ENCODE assay signal across 15 cellular contexts in genomic region chr2:10655074-10655840, GRCh38.
DNase-seq lines count a peak whose midpoint lies in the region; ATAC-seq lines count a peak whose summit lies in the region.
"Had no signal": no experiment of that assay in that cellular context is flagged by ENCODE, and none has a peak within 500 bp of the region (broad histone marks: within the 10 kb centered on the region; RNA-seq: fewer than 3 reads in every experiment).

No MANE protein-coding gene starts in this region.

- CTCF ChIA-PET in activated naive CD4-positive, alpha-beta T cell treated with anti-CD3 and anti-CD28 coated beads, Interleukin-2, amount 10 ng/mL, durations not matched to agents 7 days and 5 days (lab: Charles Lee), result interaction anchor here (1.0 kb wide), 1 partner anchor 210 kb away, joined by 3 read pairs; no protein-coding TSS in a partner anchor

- H3K27me3 Mint-ChIP-seq in activated naive CD4-positive, alpha-beta T cell treated with anti-CD3 and anti-CD28 coated beads, Interleukin-2, amount 10 ng/mL, durations not matched to agents 7 days and 5 days, result no peaks in the 10 kb centered on the region
- H3K27me3 Mint-ChIP-seq in T-helper 1 cell treated with Interleukin-12 subunit alpha and Interleukin-12 subunit beta and Interleukin-4 antibody, amounts not matched to agents 30 μg/mL and 1 μg/mL, for 36 hours (ENCODE audit: low read depth), result no peaks in the 10 kb centered on the region
- H3K27me3 Mint-ChIP-seq in central memory CD8-positive, alpha-beta T cell, result no peaks in the 10 kb centered on the region
- H3K27me3 Mint-ChIP-seq: IgD-negative memory B cell had no signal

- no peak for ATAC-seq in central memory CD8-positive, alpha-beta T cell (replicated peaks; ENCODE audit: extremely low read depth, poor library complexity, severe bottlenecking)
- ATAC-seq in stimulated activated effector memory CD8-positive, alpha-beta T cell treated with anti-CD3 and anti-CD28 coated beads, Interleukin-12 subunit alpha, Interleukin-12 subunit beta, amount 100 ng/mL, for 72 hours, result peak; percentile 29

- peaks cover 63% of the 10 kb centered on the region for H3K36me3 Mint-ChIP-seq in activated naive CD4-positive, alpha-beta T cell treated with anti-CD3 and anti-CD28 coated beads, Interleukin-2, amount 10 ng/mL, durations not matched to agents 7 days and 5 days
- peaks cover 50% of the 10 kb centered on the region for H3K36me3 Mint-ChIP-seq in T-helper 1 cell treated with Interleukin-12 subunit alpha and Interleukin-12 subunit beta and Interleukin-4 antibody, amounts not matched to agents 30 μg/mL and 1 μg/mL, for 36 hours (ENCODE audit: low read depth)
- peaks cover 51% of the 10 kb centered on the region for H3K36me3 Mint-ChIP-seq in central memory CD8-positive, alpha-beta T cell (ENCODE audit: insufficient read depth)
- H3K36me3 Mint-ChIP-seq in stimulated activated effector memory CD8-positive, alpha-beta T cell treated with anti-CD3 and anti-CD28 coated beads, Interleukin-12 subunit alpha, Interleukin-12 subunit beta, amount 100 ng/mL, for 72 hours, result peaks cover 100% of the 10 kb centered on the region

- H3K27ac Mint-ChIP-seq in activated naive CD4-positive, alpha-beta T cell treated with anti-CD3 and anti-CD28 coated beads, Interleukin-2, amount 10 ng/mL, durations not matched to agents 7 days and 5 days, result peak overlapping the region; percentile 73
- H3K27ac Mint-ChIP-seq in T-helper 1 cell treated with Interleukin-12 subunit alpha and Interleukin-12 subunit beta and Interleukin-4 antibody, amounts not matched to agents 30 μg/mL and 1 μg/mL, for 36 hours, result peak overlapping the region; percentile 47
- peak overlapping the region; percentile 54 for H3K27ac Mint-ChIP-seq in central memory CD8-positive, alpha-beta T cell (ENCODE audit: low read depth)
- peak overlapping the region; percentile 80 for H3K27ac Mint-ChIP-seq in stimulated activated effector memory CD8-positive, alpha-beta T cell treated with anti-CD3 and anti-CD28 coated beads, Interleukin-12 subunit alpha, Interleukin-12 subunit beta, amount 100 ng/mL, for 72 hours
- H3K27ac Mint-ChIP-seq: IgD-negative memory B cell had no signal

- no peaks in the 10 kb centered on the region for H3K9me3 Mint-ChIP-seq in activated naive CD4-positive, alpha-beta T cell treated with anti-CD3 and anti-CD28 coated beads, Interleukin-2, amount 10 ng/mL, durations not matched to agents 7 days and 5 days
- no peaks in the 10 kb centered on the region for H3K9me3 Mint-ChIP-seq in T-helper 1 cell treated with Interleukin-12 subunit alpha and Interleukin-12 subunit beta and Interleukin-4 antibody, amounts not matched to agents 30 μg/mL and 1 μg/mL, for 36 hours
- H3K9me3 Mint-ChIP-seq in central memory CD8-positive, alpha-beta T cell, result no peaks in the 10 kb centered on the region
- H3K9me3 Mint-ChIP-seq in stimulated activated effector memory CD8-positive, alpha-beta T cell treated with anti-CD3 and anti-CD28 coated beads, Interleukin-12 subunit alpha, Interleukin-12 subunit beta, amount 100 ng/mL, for 72 hours, result no peaks in the 10 kb centered on the region
- H3K9me3 Mint-ChIP-seq: IgD-negative memory B cell had no signal

- no peak overlapping the region for H3K4me3 Mint-ChIP-seq in activated naive CD4-positive, alpha-beta T cell treated with anti-CD3 and anti-CD28 coated beads, Interleukin-2, amount 10 ng/mL, durations not matched to agents 7 days and 5 days
- H3K4me3 Mint-ChIP-seq in T-helper 1 cell treated with Interleukin-12 subunit alpha and Interleukin-12 subunit beta and Interleukin-4 antibody, amounts not matched to agents 30 μg/mL and 1 μg/mL, for 36 hours, result peak overlapping the region; percentile 19
- H3K4me3 Mint-ChIP-seq in central memory CD8-positive, alpha-beta T cell, result no peak overlapping the region
- H3K4me3 Mint-ChIP-seq in stimulated activated effector memory CD8-positive, alpha-beta T cell treated with anti-CD3 and anti-CD28 coated beads, Interleukin-12 subunit alpha, Interleukin-12 subunit beta, amount 100 ng/mL, for 72 hours, result peak overlapping the region; percentile 29
- H3K4me3 Mint-ChIP-seq: IgD-negative memory B cell had no signal

- H3K4me1 Mint-ChIP-seq in activated naive CD4-positive, alpha-beta T cell treated with anti-CD3 and anti-CD28 coated beads, Interleukin-2, amount 10 ng/mL, durations not matched to agents 7 days and 5 days, result peaks cover 52% of the 10 kb centered on the region
- peaks cover 48% of the 10 kb centered on the region for H3K4me1 Mint-ChIP-seq in T-helper 1 cell treated with Interleukin-12 subunit alpha and Interleukin-12 subunit beta and Interleukin-4 antibody, amounts not matched to agents 30 μg/mL and 1 μg/mL, for 36 hours (ENCODE audit: low read depth)
- H3K4me1 Mint-ChIP-seq in central memory CD8-positive, alpha-beta T cell, result peaks cover 12% of the 10 kb centered on the region
- H3K4me1 Mint-ChIP-seq in stimulated activated effector memory CD8-positive, alpha-beta T cell treated with anti-CD3 and anti-CD28 coated beads, Interleukin-12 subunit alpha, Interleukin-12 subunit beta, amount 100 ng/mL, for 72 hours, result peaks cover 34% of the 10 kb centered on the region

- DNase-seq in activated naive CD4-positive, alpha-beta T cell treated with anti-CD3 and anti-CD28 coated beads, Interleukin-2, amount 10 ng/mL, durations not matched to agents 7 days and 5 days, result no peak
- no peak for DNase-seq in activated naive CD4-positive, alpha-beta T cell treated with Interleukin-2 at 50 U/mL for 16 hours
- DNase-seq in central memory CD8-positive, alpha-beta T cell (ENCODE audit: low spot score in 2 of 2), result no peak
- no peak for DNase-seq in stimulated activated effector memory CD8-positive, alpha-beta T cell treated with anti-CD3 and anti-CD28 coated beads, Interleukin-12 subunit alpha, Interleukin-12 subunit beta, amount 100 ng/mL, for 72 hours (ENCODE audit: low spot score in 2 of 2)
- DNase-seq in stimulated activated CD4-positive, alpha-beta T cell treated with anti-CD3 and anti-CD28 coated beads, Interleukin-2, amount 100 ng/mL, for 48 hours, result no peak
- DNase-seq in activated effector memory CD4-positive, alpha-beta T cell treated with anti-CD3 and anti-CD28 coated beads, Interleukin-2, amount 50 U/mL, for 16 hours, result no peak
- DNase-seq in NCI-H526 (lab: John Stamatoyannopoulos, UW), result no peak
- DNase-seq: cortex of kidney, NCI-H1092, retina, RPMI8226, substantia nigra, SW 1271 had no signal

Comparison
In these comparisons a context has a peak if more than half of its experiments do, and no peak if none do; other contexts are left out.
1. H3K4me3 Mint-ChIP-seq: peak in T-helper 1 cell treated with Interleukin-12 subunit alpha and Interleukin-12 subunit beta and Interleukin-4 antibody, amounts not matched to agents 30 μg/mL and 1 μg/mL, for 36 hours (single experiment) and stimulated activated effector memory CD8-positive, alpha-beta T cell treated with anti-CD3 and anti-CD28 coated beads, Interleukin-12 subunit alpha, Interleukin-12 subunit beta, amount 100 ng/mL, for 72 hours (single experiment); none in activated naive CD4-positive, alpha-beta T cell treated with anti-CD3 and anti-CD28 coated beads, Interleukin-2, amount 10 ng/mL, durations not matched to agents 7 days and 5 days (single experiment) and central memory CD8-positive, alpha-beta T cell (single experiment).
2. Peak in every context shown above with its lines, with median percentiles within 50 percentile points of each other: H3K27ac Mint-ChIP-seq.